1 cellular context compared by ENCODE assay signal in the genomic region with DNA sequence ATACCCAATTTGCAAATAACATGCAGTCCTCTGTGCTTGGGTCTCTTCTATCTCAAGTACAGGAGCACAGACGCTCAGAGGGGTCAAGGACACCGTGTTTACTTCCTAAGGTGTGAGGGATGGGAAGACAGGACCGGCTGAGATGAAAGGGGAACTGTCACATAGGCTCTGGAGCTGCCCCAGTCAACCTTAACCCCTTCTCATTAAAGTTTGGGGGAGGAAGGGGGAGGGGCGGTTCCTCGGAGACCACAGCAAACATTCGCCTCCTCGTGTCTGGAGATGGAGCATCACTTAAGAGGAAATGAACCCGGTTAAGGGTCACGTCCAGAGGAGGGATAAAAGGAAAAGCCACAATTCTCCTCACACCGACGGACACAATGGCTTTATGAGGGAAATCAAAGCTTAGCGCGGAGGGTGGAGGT.
TF ChIP-seq lines count a peak whose summit lies in the region.

No MANE protein-coding gene starts in this region.

TF ChIP-seq in HepG2, 621 proteins besides CTCF, POLR2A, EP300 and RAD21 (continued from another document and continues in another):
- TF ChIP-seq, protein P1, sequence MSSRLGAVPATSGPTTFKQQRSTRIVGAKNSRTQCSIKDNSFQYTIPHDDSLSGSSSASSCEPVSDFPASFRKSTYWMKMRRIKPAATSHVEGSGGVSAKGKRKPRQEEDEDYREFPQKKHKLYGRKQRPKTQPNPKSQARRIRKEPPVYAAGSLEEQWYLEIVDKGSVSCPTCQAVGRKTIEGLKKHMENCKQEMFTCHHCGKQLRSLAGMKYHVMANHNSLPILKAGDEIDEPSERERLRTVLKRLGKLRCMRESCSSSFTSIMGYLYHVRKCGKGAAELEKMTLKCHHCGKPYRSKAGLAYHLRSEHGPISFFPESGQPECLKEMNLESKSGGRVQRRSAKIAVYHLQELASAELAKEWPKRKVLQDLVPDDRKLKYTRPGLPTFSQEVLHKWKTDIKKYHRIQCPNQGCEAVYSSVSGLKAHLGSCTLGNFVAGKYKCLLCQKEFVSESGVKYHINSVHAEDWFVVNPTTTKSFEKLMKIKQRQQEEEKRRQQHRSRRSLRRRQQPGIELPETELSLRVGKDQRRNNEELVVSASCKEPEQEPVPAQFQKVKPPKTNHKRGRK (CRISPR knock-in tag; IDR thresholded peaks at IDR 0.05): no peak
- no peak for TF ChIP-seq RBM39 (IDR thresholded peaks at IDR 0.05; ENCODE audit: low read depth, low read length, poor library complexity, severe bottlenecking)
- TF ChIP-seq CHD4 (IDR thresholded peaks at IDR 0.05; ENCODE audit: borderline replicate concordance, low read length): no peak
- no peak for TF ChIP-seq NBN (conservative IDR thresholded peaks at IDR 0.05)
- TF ChIP-seq MYNN (CRISPR knock-in tag; IDR thresholded peaks at IDR 0.05; ENCODE audit: low read depth): no peak
- TF ChIP-seq PCBP1 (IDR thresholded peaks at IDR 0.05; ENCODE audit: borderline replicate concordance, low read depth, low read length): no peak
- TF ChIP-seq, protein P2, sequence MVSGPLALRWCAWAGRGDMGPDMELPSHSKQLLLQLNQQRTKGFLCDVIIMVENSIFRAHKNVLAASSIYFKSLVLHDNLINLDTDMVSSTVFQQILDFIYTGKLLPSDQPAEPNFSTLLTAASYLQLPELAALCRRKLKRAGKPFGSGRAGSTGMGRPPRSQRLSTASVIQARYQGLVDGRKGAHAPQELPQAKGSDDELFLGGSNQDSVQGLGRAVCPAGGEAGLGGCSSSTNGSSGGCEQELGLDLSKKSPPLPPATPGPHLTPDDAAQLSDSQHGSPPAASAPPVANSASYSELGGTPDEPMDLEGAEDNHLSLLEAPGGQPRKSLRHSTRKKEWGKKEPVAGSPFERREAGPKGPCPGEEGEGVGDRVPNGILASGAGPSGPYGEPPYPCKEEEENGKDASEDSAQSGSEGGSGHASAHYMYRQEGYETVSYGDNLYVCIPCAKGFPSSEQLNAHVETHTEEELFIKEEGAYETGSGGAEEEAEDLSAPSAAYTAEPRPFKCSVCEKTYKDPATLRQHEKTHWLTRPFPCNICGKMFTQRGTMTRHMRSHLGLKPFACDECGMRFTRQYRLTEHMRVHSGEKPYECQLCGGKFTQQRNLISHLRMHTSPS (CRISPR knock-in tag; IDR thresholded peaks at IDR 0.05; ENCODE audit: low read depth): no peak
- TF ChIP-seq ZNF577 (CRISPR knock-in tag; IDR thresholded peaks at IDR 0.05; ENCODE audit: borderline replicate concordance, low read depth): no peak
- TF ChIP-seq MAFF (IDR thresholded peaks at IDR 0.05; ENCODE audit: low read depth, low read length): no peak
- TF ChIP-seq ZNF441 (CRISPR knock-in tag; IDR thresholded peaks at IDR 0.05; ENCODE audit: borderline replicate concordance): no peak
- TF ChIP-seq, protein P3, sequence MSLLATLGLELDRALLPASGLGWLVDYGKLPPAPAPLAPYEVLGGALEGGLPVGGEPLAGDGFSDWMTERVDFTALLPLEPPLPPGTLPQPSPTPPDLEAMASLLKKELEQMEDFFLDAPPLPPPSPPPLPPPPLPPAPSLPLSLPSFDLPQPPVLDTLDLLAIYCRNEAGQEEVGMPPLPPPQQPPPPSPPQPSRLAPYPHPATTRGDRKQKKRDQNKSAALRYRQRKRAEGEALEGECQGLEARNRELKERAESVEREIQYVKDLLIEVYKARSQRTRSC (CRISPR knock-in tag; IDR thresholded peaks at IDR 0.05; ENCODE audit: low read depth): no peak
- 0 out of 2 replicates have a peak, but pooled peaks have one; percentile 29 for TF ChIP-seq RELA (CRISPR knock-in tag; IDR thresholded peaks at IDR 0.05)
- TF ChIP-seq, protein P4, sequence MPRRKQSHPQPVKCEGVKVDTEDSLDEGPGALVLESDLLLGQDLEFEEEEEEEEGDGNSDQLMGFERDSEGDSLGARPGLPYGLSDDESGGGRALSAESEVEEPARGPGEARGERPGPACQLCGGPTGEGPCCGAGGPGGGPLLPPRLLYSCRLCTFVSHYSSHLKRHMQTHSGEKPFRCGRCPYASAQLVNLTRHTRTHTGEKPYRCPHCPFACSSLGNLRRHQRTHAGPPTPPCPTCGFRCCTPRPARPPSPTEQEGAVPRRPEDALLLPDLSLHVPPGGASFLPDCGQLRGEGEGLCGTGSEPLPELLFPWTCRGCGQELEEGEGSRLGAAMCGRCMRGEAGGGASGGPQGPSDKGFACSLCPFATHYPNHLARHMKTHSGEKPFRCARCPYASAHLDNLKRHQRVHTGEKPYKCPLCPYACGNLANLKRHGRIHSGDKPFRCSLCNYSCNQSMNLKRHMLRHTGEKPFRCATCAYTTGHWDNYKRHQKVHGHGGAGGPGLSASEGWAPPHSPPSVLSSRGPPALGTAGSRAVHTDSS (CRISPR knock-in tag; conservative IDR thresholded peaks at IDR 0.05): no peak
- no peak for TF ChIP-seq HNRNPL (IDR thresholded peaks at IDR 0.05; ENCODE audit: low read depth, low read length)
- TF ChIP-seq, protein P5, sequence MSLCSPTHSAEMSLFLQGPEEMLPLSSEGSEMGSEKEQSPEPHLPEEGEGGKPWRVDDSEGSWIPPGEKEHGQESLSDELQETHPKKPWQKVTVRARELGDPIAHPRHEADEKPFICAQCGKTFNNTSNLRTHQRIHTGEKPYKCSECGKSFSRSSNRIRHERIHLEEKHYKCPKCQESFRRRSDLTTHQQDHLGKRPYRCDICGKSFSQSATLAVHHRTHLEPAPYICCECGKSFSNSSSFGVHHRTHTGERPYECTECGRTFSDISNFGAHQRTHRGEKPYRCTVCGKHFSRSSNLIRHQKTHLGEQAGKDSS (CRISPR knock-in tag; IDR thresholded peaks at IDR 0.05; ENCODE audit: borderline replicate concordance, low read depth): peak; percentile 15; the same call in 1 of the 2 replicates
- TF ChIP-seq, protein P6, sequence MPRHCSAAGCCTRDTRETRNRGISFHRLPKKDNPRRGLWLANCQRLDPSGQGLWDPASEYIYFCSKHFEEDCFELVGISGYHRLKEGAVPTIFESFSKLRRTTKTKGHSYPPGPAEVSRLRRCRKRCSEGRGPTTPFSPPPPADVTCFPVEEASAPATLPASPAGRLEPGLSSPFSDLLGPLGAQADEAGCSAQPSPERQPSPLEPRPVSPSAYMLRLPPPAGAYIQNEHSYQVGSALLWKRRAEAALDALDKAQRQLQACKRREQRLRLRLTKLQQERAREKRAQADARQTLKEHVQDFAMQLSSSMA (CRISPR knock-in tag; IDR thresholded peaks at IDR 0.05): no peak
- no peak for TF ChIP-seq ARHGAP35 (CRISPR knock-in tag; IDR thresholded peaks at IDR 0.05; ENCODE audit: borderline replicate concordance)
- TF ChIP-seq, protein P7, sequence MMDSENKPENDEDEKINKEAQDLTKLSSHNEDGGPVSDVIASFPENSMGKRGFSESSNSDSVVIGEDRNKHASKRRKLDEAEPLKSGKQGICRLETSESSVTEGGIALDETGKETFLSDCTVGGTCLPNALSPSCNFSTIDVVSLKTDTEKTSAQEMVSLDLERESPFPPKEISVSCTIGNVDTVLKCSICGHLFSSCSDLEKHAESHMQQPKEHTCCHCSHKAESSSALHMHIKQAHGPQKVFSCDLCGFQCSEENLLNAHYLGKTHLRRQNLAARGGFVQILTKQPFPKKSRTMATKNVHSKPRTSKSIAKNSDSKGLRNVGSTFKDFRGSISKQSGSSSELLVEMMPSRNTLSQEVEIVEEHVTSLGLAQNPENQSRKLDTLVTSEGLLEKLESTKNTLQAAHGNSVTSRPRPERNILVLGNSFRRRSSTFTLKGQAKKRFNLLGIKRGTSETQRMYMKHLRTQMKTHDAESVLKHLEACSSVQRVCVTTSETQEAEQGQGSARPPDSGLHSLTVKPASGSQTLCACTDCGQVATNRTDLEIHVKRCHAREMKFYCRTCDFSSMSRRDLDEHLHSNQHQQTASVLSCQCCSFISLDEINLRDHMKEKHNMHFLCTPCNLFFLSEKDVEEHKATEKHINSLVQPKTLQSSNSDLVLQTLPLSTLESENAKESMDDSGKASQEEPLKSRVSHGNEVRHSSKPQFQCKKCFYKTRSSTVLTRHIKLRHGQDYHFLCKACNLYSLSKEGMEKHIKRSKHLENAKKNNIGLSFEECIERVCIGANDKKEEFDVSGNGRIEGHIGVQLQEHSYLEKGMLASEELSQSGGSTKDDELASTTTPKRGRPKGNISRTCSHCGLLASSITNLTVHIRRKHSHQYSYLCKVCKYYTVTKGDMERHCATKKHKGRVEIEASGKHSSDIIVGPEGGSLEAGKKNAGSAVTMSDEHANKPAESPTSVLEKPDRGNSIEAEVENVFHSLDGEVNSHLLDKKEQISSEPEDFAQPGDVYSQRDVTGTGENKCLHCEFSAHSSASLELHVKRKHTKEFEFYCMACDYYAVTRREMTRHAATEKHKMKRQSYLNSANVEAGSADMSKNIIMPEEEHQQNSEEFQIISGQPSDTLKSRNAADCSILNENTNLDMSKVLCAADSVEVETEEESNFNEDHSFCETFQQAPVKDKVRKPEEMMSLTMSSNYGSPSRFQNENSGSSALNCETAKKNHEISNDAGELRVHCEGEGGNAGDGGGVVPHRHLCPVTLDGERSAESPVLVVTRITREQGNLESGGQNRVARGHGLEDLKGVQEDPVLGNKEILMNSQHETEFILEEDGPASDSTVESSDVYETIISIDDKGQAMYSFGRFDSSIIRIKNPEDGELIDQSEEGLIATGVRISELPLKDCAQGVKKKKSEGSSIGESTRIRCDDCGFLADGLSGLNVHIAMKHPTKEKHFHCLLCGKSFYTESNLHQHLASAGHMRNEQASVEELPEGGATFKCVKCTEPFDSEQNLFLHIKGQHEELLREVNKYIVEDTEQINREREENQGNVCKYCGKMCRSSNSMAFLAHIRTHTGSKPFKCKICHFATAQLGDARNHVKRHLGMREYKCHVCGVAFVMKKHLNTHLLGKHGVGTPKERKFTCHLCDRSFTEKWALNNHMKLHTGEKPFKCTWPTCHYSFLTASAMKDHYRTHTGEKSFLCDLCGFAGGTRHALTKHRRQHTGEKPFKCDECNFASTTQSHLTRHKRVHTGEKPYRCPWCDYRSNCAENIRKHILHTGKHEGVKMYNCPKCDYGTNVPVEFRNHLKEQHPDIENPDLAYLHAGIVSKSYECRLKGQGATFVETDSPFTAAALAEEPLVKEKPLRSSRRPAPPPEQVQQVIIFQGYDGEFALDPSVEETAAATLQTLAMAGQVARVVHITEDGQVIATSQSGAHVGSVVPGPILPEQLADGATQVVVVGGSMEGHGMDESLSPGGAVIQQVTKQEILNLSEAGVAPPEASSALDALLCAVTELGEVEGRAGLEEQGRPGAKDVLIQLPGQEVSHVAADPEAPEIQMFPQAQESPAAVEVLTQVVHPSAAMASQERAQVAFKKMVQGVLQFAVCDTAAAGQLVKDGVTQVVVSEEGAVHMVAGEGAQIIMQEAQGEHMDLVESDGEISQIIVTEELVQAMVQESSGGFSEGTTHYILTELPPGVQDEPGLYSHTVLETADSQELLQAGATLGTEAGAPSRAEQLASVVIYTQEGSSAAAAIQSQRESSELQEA (CRISPR knock-in tag; IDR thresholded peaks at IDR 0.05; ENCODE audit: not compliant biosample characterization): no peak
- TF ChIP-seq PRMT3 (CRISPR knock-in tag; IDR thresholded peaks at IDR 0.05; ENCODE audit: borderline replicate concordance, low read depth): no peak
- TF ChIP-seq, protein P8, sequence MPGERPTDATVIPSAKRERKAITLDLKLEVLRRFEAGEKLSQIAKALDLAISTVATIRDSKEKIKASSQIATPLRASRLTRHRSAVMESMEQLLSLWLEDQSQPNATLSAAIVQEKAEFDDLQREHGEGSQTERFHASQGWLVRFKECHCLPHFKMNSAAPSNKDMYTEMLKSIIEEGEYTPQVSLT (CRISPR knock-in tag; IDR thresholded peaks at IDR 0.05; ENCODE audit: borderline replicate concordance, low read depth): no peak
- TF ChIP-seq ZC3H4 (CRISPR knock-in tag; IDR thresholded peaks at IDR 0.05; ENCODE audit: borderline replicate concordance): no peak
- TF ChIP-seq ADNP (CRISPR knock-in tag; IDR thresholded peaks at IDR 0.05): no peak
- no peak for TF ChIP-seq HNRNPUL1 (IDR thresholded peaks at IDR 0.05; ENCODE audit: low read depth, low read length)
- TF ChIP-seq ZNF660 (CRISPR knock-in tag; IDR thresholded peaks at IDR 0.05; ENCODE audit: borderline replicate concordance, low read depth): no peak
- TF ChIP-seq, protein P9, sequence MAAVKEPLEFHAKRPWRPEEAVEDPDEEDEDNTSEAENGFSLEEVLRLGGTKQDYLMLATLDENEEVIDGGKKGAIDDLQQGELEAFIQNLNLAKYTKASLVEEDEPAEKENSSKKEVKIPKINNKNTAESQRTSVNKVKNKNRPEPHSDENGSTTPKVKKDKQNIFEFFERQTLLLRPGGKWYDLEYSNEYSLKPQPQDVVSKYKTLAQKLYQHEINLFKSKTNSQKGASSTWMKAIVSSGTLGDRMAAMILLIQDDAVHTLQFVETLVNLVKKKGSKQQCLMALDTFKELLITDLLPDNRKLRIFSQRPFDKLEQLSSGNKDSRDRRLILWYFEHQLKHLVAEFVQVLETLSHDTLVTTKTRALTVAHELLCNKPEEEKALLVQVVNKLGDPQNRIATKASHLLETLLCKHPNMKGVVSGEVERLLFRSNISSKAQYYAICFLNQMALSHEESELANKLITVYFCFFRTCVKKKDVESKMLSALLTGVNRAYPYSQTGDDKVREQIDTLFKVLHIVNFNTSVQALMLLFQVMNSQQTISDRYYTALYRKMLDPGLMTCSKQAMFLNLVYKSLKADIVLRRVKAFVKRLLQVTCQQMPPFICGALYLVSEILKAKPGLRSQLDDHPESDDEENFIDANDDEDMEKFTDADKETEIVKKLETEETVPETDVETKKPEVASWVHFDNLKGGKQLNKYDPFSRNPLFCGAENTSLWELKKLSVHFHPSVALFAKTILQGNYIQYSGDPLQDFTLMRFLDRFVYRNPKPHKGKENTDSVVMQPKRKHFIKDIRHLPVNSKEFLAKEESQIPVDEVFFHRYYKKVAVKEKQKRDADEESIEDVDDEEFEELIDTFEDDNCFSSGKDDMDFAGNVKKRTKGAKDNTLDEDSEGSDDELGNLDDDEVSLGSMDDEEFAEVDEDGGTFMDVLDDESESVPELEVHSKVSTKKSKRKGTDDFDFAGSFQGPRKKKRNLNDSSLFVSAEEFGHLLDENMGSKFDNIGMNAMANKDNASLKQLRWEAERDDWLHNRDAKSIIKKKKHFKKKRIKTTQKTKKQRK (IDR thresholded peaks at IDR 0.05; ENCODE audit: low read length): no peak
- 0 out of 2 replicates have a peak, but pooled peaks have one; percentile 8 for TF ChIP-seq ZNF564 (CRISPR knock-in tag; IDR thresholded peaks at IDR 0.05)
- TF ChIP-seq GATAD2A (CRISPR knock-in tag; IDR thresholded peaks at IDR 0.05): peak; percentile 39
- no peak for TF ChIP-seq SNRNP70 (IDR thresholded peaks at IDR 0.05; ENCODE audit: low read depth, low read length)
- TF ChIP-seq NFE2L2 (IDR thresholded peaks at IDR 0.05; ENCODE audit: low read length): no peak
- TF ChIP-seq, protein P10, sequence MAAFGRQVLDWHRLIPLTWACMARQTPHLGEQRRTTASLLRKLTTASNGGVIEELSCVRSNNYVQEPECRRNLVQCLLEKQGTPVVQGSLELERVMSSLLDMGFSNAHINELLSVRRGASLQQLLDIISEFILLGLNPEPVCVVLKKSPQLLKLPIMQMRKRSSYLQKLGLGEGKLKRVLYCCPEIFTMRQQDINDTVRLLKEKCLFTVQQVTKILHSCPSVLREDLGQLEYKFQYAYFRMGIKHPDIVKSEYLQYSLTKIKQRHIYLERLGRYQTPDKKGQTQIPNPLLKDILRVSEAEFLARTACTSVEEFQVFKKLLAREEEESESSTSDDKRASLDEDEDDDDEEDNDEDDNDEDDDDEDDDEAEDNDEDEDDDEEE (CRISPR knock-in tag; IDR thresholded peaks at IDR 0.05): no peak
- TF ChIP-seq MLLT10 (CRISPR knock-in tag; IDR thresholded peaks at IDR 0.05): no peak
- TF ChIP-seq ZNF7 (CRISPR knock-in tag; IDR thresholded peaks at IDR 0.05): no peak
- 0 out of 2 replicates have a peak, but pooled peaks have one; percentile 14 for TF ChIP-seq ZNF558 (CRISPR knock-in tag; IDR thresholded peaks at IDR 0.05; ENCODE audit: borderline replicate concordance)
- no peak for TF ChIP-seq HDAC6 (IDR thresholded peaks at IDR 0.05; ENCODE audit: low read depth, low read length)
- TF ChIP-seq FOXM1 (CRISPR knock-in tag; IDR thresholded peaks at IDR 0.05): no peak
- TF ChIP-seq NR2F1 (CRISPR knock-in tag; IDR thresholded peaks at IDR 0.05): peak; percentile 65 to 79
